In genomic region chr9:61665829-61666228, GRCh38 we compare ENCODE assay signal across 22 cellular contexts.
"Had no signal": no experiment of that assay in that cellular context is flagged by ENCODE, and none has a peak within 500 bp of the region (broad histone marks: within the 10 kb centered on the region; RNA-seq: fewer than 3 reads in every experiment).

No MANE protein-coding gene starts in this region.

- H3K36me3 ChIP-seq: left lung, neural progenitor cell, thoracic aorta, tibial nerve, upper lobe of left lung, uterus had no signal

- H3K9ac ChIP-seq: neural progenitor cell, parathyroid adenoma had no signal

- H3K4me3 ChIP-seq: left lung, neural progenitor cell, smooth muscle cell, thoracic aorta, tibial nerve, upper lobe of left lung, uterus had no signal

- H3K9me3 ChIP-seq: thoracic aorta, uterus had no signal

- H3K27ac Mint-ChIP-seq: effector memory CD8-positive, alpha-beta T cell; naive thymus-derived CD4-positive, alpha-beta T cell; nephron; neural progenitor cell; progenitor cell of endocrine pancreas; stimulated activated effector memory CD8-positive, alpha-beta T cell treated with anti-CD3 and anti-CD28 coated beads, Interleukin-12 subunit alpha, Interleukin-12 subunit beta, amount 100 ng/mL, for 72 hours had no signal

- H3K27me3 Mint-ChIP-seq: effector memory CD8-positive, alpha-beta T cell; naive thymus-derived CD4-positive, alpha-beta T cell; progenitor cell of endocrine pancreas had no signal

- DNase-seq: cortex of kidney; effector memory CD8-positive, alpha-beta T cell; erythroblast; left cardiac atrium; mesenchymal stem cell; midbrain; naive thymus-derived CD4-positive, alpha-beta T cell; stimulated activated CD4-positive, alpha-beta T cell treated with anti-CD3 and anti-CD28 coated beads, Interleukin-2, amount 100 ng/mL, for 24 hours; stimulated activated CD4-positive, alpha-beta T cell treated with anti-CD3 and anti-CD28 coated beads, Interleukin-4, amount 100 ng/mL, for 24 hours; stimulated activated naive CD8-positive, alpha-beta T cell treated with anti-CD3 and anti-CD28 coated beads, Interleukin-15, Interleukin-2, amounts not matched to agents 100 U/mL and 50 U/mL, for 24 hours; upper lobe of left lung had no signal

- H3K36me3 Mint-ChIP-seq: stimulated activated effector memory CD8-positive, alpha-beta T cell treated with anti-CD3 and anti-CD28 coated beads, Interleukin-12 subunit alpha, Interleukin-12 subunit beta, amount 100 ng/mL, for 72 hours had no signal

- H3K4me3 Mint-ChIP-seq: effector memory CD8-positive, alpha-beta T cell; naive thymus-derived CD4-positive, alpha-beta T cell; nephron; neural progenitor cell; stimulated activated effector memory CD8-positive, alpha-beta T cell treated with anti-CD3 and anti-CD28 coated beads, Interleukin-12 subunit alpha, Interleukin-12 subunit beta, amount 100 ng/mL, for 72 hours had no signal

- H3K4me2 ChIP-seq: neural progenitor cell, smooth muscle cell had no signal

- H3K27me3 ChIP-seq: left lung, neural progenitor cell, tibial nerve, upper lobe of left lung, uterus had no signal

- H3K4me1 ChIP-seq: left lung, neural progenitor cell, parathyroid adenoma, tibial nerve, upper lobe of left lung, uterus had no signal

- ATAC-seq: effector memory CD8-positive, alpha-beta T cell; left cardiac atrium; left lung; naive thymus-derived CD4-positive, alpha-beta T cell; sciatic nerve; stimulated activated effector memory CD8-positive, alpha-beta T cell treated with anti-CD3 and anti-CD28 coated beads, Interleukin-12 subunit alpha, Interleukin-12 subunit beta, amount 100 ng/mL, for 72 hours; stimulated activated naive CD8-positive, alpha-beta T cell treated with anti-CD3 and anti-CD28 coated beads, Interleukin-15, Interleukin-2, amounts not matched to agents 100 U/mL and 50 U/mL, for 24 hours had no signal

- H2AFZ ChIP-seq: neural progenitor cell, parathyroid adenoma had no signal

- H3K79me2 ChIP-seq: parathyroid adenoma had no signal

- H3K4me1 Mint-ChIP-seq: nephron, neural progenitor cell had no signal

- H3K27ac ChIP-seq: left lung, neural progenitor cell, parathyroid adenoma, thoracic aorta, tibial nerve, upper lobe of left lung, uterus had no signal
